Comparison of ENCODE assay signal across 8 cellular contexts in genomic region chr12:16348435-16349131, GRCh38. TPM values are rescaled to one million over a fixed set of nuclear protein-coding genes. Genes with fewer than 3 reads are reported as not detected.
A peak's percentile ranks its signal among the peaks of the same experiment; 100 is the strongest.
DNase-seq lines count a peak whose midpoint lies in the region; ATAC-seq and TF ChIP-seq lines count a peak whose summit lies in the region.

No MANE protein-coding gene starts in this region.

- TF ChIP-seq CTCF in cardiac fibroblast (IDR thresholded peaks at IDR 0.05; ENCODE audit: low read depth, low read length) (no peak), mesothelial cell of epicardium (IDR thresholded peaks at IDR 0.05; ENCODE audit: unreplicated experiment) (no peak)

- H3K9me3 Mint-ChIP-seq in mesothelial cell of epicardium = no peaks in the 10 kb centered on the region

- peaks cover 35% of the 10 kb centered on the region for H3K4me1 Mint-ChIP-seq in mesothelial cell of epicardium

- H3K4me3 Mint-ChIP-seq in mesothelial cell of epicardium = peak overlapping the region; percentile 77

- H3K27ac Mint-ChIP-seq in mesothelial cell of epicardium = peak overlapping the region; percentile 81

- DNase-seq in CD1c-positive myeloid dendritic cell (ENCODE audit: extremely low spot score) (peak; percentile 25), cardiac fibroblast (ENCODE audit: low read depth in 2 of 2) (peak; percentile 31 to 49), mesothelial cell of epicardium (ENCODE audit: low spot score in 2 of 2, unreplicated experiment in 2 of 2) (no peak), NCI-H1417 (lab: John Stamatoyannopoulos, UW) (no peak), NCI-H1436 treated with DMSO at 0.1 percent for 48 hours (lab: John Stamatoyannopoulos, UW) (no peak), SKM-1 (lab: John Stamatoyannopoulos, UW; ENCODE audit: unreplicated experiment) (no peak)

- peak overlapping the region; percentile 62 to 72 for H3K4me3 ChIP-seq in cardiac fibroblast (replicated peaks in 1 of 2; ENCODE audit: low read depth in 2 of 2, low read length in 2 of 2)

- H3K27me3 Mint-ChIP-seq in mesothelial cell of epicardium (ENCODE audit: low read depth) = no peaks in the 10 kb centered on the region

- no peaks in the 10 kb centered on the region for H3K36me3 Mint-ChIP-seq in mesothelial cell of epicardium

- ATAC-seq in HG02981 (IDR thresholded peaks at IDR 0.05; ENCODE audit: unreplicated experiment) (peak; percentile 52), HG02852 (IDR thresholded peaks at IDR 0.05; ENCODE audit: unreplicated experiment) (no peak)

RNA-seq across cellular contexts. Expression of gene MGST1, which starts 1.1 kb away (rescaled TPM):
- 24.0 to 28.4 TPM (median 27.2 TPM) in 3 replicates for total RNA-seq in mesothelial cell of epicardium

Comparison
In these comparisons a context has a peak if more than half of its experiments do, and no peak if none do; other contexts are left out.
1. DNase-seq: peak in CD1c-positive myeloid dendritic cell (single experiment) and cardiac fibroblast (2 of 2); none in mesothelial cell of epicardium (0 of 2), NCI-H1417 (0 of 3), NCI-H1436 treated with DMSO at 0.1 percent for 48 hours (single experiment) and SKM-1 (single experiment).